Comparison of ENCODE assay signal across 1 cellular context in genomic region chr7:98423043-98423442, GRCh38.
A peak's percentile ranks its signal among the peaks of the same experiment; 100 is the strongest.
TF ChIP-seq lines count a peak whose summit lies in the region.

No MANE protein-coding gene starts in this region.

TF ChIP-seq in IMR-90, 13 proteins besides CTCF, POLR2A, EP300 and RAD21:
- peak; percentile 24; the same call in 1 of the 2 replicates for TF ChIP-seq USF2 (IDR thresholded peaks at IDR 0.05; ENCODE audit: low read depth, low read length)
- TF ChIP-seq MXI1 (IDR thresholded peaks at IDR 0.05; ENCODE audit: borderline replicate concordance, low read depth, low read length) = no peak
- no peak for TF ChIP-seq SMC3 (IDR thresholded peaks at IDR 0.05; ENCODE audit: low read depth, low read length)
- no peak for TF ChIP-seq FOS (IDR thresholded peaks at IDR 0.05; ENCODE audit: low read depth, low read length)
- TF ChIP-seq NFE2L2 (IDR thresholded peaks at IDR 0.05; ENCODE audit: low read depth, low read length) = no peak
- TF ChIP-seq CEBPB (IDR thresholded peaks at IDR 0.05; ENCODE audit: low read depth, low read length) = no peak
- no peak for TF ChIP-seq MAZ (IDR thresholded peaks at IDR 0.05; ENCODE audit: borderline replicate concordance, low read depth, low read length)
- no peak for TF ChIP-seq MAFK (IDR thresholded peaks at IDR 0.05; ENCODE audit: low read depth, low read length)
